16 cellular contexts compared by ENCODE assay signal in the genomic region with DNA sequence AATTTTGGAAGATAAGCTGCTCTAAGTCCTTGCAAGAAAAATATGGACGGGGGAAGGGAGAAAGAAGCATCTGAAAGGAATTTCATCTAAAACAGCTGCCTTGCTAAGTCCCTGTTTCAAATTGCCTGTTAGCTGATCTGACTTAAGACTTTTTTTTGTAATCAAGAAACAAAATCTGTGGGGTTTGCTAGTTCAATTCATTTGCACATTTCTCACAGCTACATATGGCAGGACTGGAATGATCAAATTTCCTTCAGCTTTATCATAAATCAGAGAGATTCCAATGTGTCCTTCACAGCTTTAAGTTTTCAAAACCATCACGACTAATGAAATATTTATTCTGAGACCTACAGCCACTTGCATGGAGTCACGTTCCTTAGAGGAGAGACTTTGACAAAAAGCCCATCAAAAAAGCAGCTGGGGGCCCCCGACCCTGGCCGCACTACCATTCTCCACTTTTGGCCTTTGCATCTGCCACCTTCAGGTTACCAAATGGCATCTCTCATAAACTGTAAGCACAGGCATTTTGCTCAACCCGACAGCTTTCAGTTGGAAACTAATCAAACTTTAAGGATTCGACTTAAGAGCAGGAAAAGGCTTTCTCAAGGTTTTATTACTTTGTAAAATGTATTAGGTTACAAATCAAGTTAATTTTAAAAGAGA.
DNase-seq lines count a peak whose midpoint lies in the region; ATAC-seq and TF ChIP-seq lines count a peak whose summit lies in the region.
"Had no signal": no experiment of that assay in that cellular context is flagged by ENCODE, and none has a peak within 500 bp of the region (broad histone marks: within the 10 kb centered on the region; RNA-seq: fewer than 3 reads in every experiment).

No MANE protein-coding gene starts in this region.

- no peak for ATAC-seq in RWPE2 (ENCODE audit: low read depth)
- no peak for ATAC-seq in heart right ventricle
- ATAC-seq in HG02852 (IDR thresholded peaks at IDR 0.05; ENCODE audit: unreplicated experiment), result no peak
- ATAC-seq: mucosa of descending colon had no signal

- POLR2A ChIA-PET in activated CD4-positive, alpha-beta memory T cell treated with anti-CD3 and anti-CD28 coated beads, Interleukin-2, amount 10 ng/mL, durations not matched to agents 7 days and 5 days (lab: Charles Lee), result no interaction called here

- H3K27me3 ChIP-seq in RWPE2 (ENCODE audit: insufficient read depth, poor library complexity, severe bottlenecking), result no peaks in the 10 kb centered on the region
- no peaks in the 10 kb centered on the region for H3K27me3 ChIP-seq in prostate gland (replicated peaks; ENCODE audit: insufficient read depth)
- H3K27me3 ChIP-seq in heart right ventricle, result no peaks in the 10 kb centered on the region

- H3K4me3 ChIP-seq in RWPE2 (ENCODE audit: severe bottlenecking) (no peak overlapping the region), fibroblast of pulmonary artery (replicated peaks; ENCODE audit: low read depth, low read length) (no peak overlapping the region), prostate gland (no peak overlapping the region), heart right ventricle (no peak overlapping the region)
- H3K4me3 ChIP-seq: mucosa of descending colon had no signal

- H3K4me1 Mint-ChIP-seq in activated CD4-positive, alpha-beta memory T cell treated with anti-CD3 and anti-CD28 coated beads, Interleukin-2, amount 10 ng/mL, durations not matched to agents 7 days and 5 days, result no peaks in the 10 kb centered on the region
- H3K4me1 Mint-ChIP-seq: activated B cell treated with CpG ODN at 0.5 μM for 24 hours; activated naive CD4-positive, alpha-beta T cell treated with anti-CD3 and anti-CD28 coated beads, Interleukin-2, amount 50 U/mL, for 24 hours; CD4-positive, alpha-beta memory T cell had no signal

- H3K4me1 ChIP-seq in RWPE2 (ENCODE audit: insufficient read depth, poor library complexity, severe bottlenecking) (peaks cover 31% of the 10 kb centered on the region), prostate gland (replicated peaks) (no peaks in the 10 kb centered on the region), heart right ventricle (peaks cover 0 to 14% (median 6%) of the 10 kb centered on the region in 9 donors)

- TF ChIP-seq CTCF in RWPE2 (IDR thresholded peaks at IDR 0.05; ENCODE audit: poor library complexity, severe bottlenecking) (no peak), fibroblast of pulmonary artery (IDR thresholded peaks at IDR 0.05; ENCODE audit: low read length, missing control alignments) (no peak), prostate gland (IDR thresholded peaks at IDR 0.05) (no peak), heart right ventricle (IDR thresholded peaks at IDR 0.05) (no peak)

- H3K4me3 Mint-ChIP-seq in activated CD4-positive, alpha-beta memory T cell treated with anti-CD3 and anti-CD28 coated beads, Interleukin-2, amount 10 ng/mL, durations not matched to agents 7 days and 5 days, result no peak overlapping the region
- H3K4me3 Mint-ChIP-seq: activated B cell treated with CpG ODN at 0.5 μM for 24 hours; activated naive CD4-positive, alpha-beta T cell treated with anti-CD3 and anti-CD28 coated beads, Interleukin-2, amount 50 U/mL, for 24 hours; CD4-positive, alpha-beta memory T cell had no signal

- no peaks in the 10 kb centered on the region for H3K36me3 ChIP-seq in RWPE2 (ENCODE audit: low read depth)
- H3K36me3 ChIP-seq in prostate gland, result no peaks in the 10 kb centered on the region
- H3K36me3 ChIP-seq in heart right ventricle, result no peaks in the 10 kb centered on the region

- intact Hi-C loops in prostate gland (cut with DNase I) (no loop called here), heart right ventricle (cut with DNase I) (loop anchor here in 1 of 10 donors (10.0 kb wide), 1 partner anchor 73 kb away; no protein-coding TSS in a partner anchor)

- no peaks in the 10 kb centered on the region for H3K9me3 Mint-ChIP-seq in activated CD4-positive, alpha-beta memory T cell treated with anti-CD3 and anti-CD28 coated beads, Interleukin-2, amount 10 ng/mL, durations not matched to agents 7 days and 5 days
- H3K9me3 Mint-ChIP-seq: activated B cell treated with CpG ODN at 0.5 μM for 24 hours; activated naive CD4-positive, alpha-beta T cell treated with anti-CD3 and anti-CD28 coated beads, Interleukin-2, amount 50 U/mL, for 24 hours had no signal

- no peak for TF ChIP-seq POLR2A in prostate gland (IDR thresholded peaks at IDR 0.05)

- CTCF ChIA-PET in activated CD4-positive, alpha-beta memory T cell treated with anti-CD3 and anti-CD28 coated beads, Interleukin-2, amount 10 ng/mL, durations not matched to agents 7 days and 5 days (lab: Charles Lee), result interaction anchor here (0.6 kb wide), 1 partner anchor 150 kb away, joined by 3 read pairs; no protein-coding TSS in a partner anchor

- H3K27ac Mint-ChIP-seq in activated CD4-positive, alpha-beta memory T cell treated with anti-CD3 and anti-CD28 coated beads, Interleukin-2, amount 10 ng/mL, durations not matched to agents 7 days and 5 days, result no peak overlapping the region
- H3K27ac Mint-ChIP-seq: activated B cell treated with CpG ODN at 0.5 μM for 24 hours; activated naive CD4-positive, alpha-beta T cell treated with anti-CD3 and anti-CD28 coated beads, Interleukin-2, amount 50 U/mL, for 24 hours; CD4-positive, alpha-beta memory T cell had no signal

- H3K27ac ChIP-seq in RWPE2 (ENCODE audit: poor library complexity, severe bottlenecking) (peak overlapping the region; percentile 80), prostate gland (no peak overlapping the region), heart right ventricle (no peak overlapping the region)

- H3K27me3 Mint-ChIP-seq in activated CD4-positive, alpha-beta memory T cell treated with anti-CD3 and anti-CD28 coated beads, Interleukin-2, amount 10 ng/mL, durations not matched to agents 7 days and 5 days, result no peaks in the 10 kb centered on the region
- H3K27me3 Mint-ChIP-seq: activated B cell treated with CpG ODN at 0.5 μM for 24 hours; CD4-positive, alpha-beta memory T cell had no signal

- DNase-seq in GM04504 (ENCODE audit: low read depth) (peak; percentile 51), RWPE2 (ENCODE audit: low spot score) (no peak), fibroblast of pulmonary artery (ENCODE audit: low read depth) (peak; percentile 42), prostate gland (ENCODE audit: low spot score) (peak; percentile 8), heart right ventricle (no peak), midbrain (lab: John Stamatoyannopoulos, UW) (no peak)
- no peak for DNase-seq in activated CD4-positive, alpha-beta memory T cell treated with anti-CD3 and anti-CD28 coated beads, Interleukin-2, amount 10 ng/mL, durations not matched to agents 7 days and 5 days
- DNase-seq: activated B cell treated with CpG ODN at 0.5 μM for 24 hours; activated CD8-positive, alpha-beta memory T cell treated with anti-CD3 and anti-CD28 coated beads, Interleukin-2, amount 50 U/mL, for 48 hours; CD4-positive, alpha-beta memory T cell; Karpas-422; mucosa of descending colon; NCI-H2081; stimulated activated naive CD4-positive, alpha-beta T cell had no signal

- 15% methylated on average over 7 of the region's 7 CpGs for WGBS in prostate gland
- 50% methylated on average over 7 of the region's 7 CpGs for WGBS in heart right ventricle, 2 donors

- H3K9me3 ChIP-seq in RWPE2 (ENCODE audit: severe bottlenecking) (peaks cover 2% of the 10 kb centered on the region), prostate gland (no peaks in the 10 kb centered on the region), heart right ventricle (no peaks in the 10 kb centered on the region)
- H3K9me3 ChIP-seq: mucosa of descending colon had no signal

- no peaks in the 10 kb centered on the region for H3K36me3 Mint-ChIP-seq in activated CD4-positive, alpha-beta memory T cell treated with anti-CD3 and anti-CD28 coated beads, Interleukin-2, amount 10 ng/mL, durations not matched to agents 7 days and 5 days (ENCODE audit: low read depth)
- H3K36me3 Mint-ChIP-seq: activated naive CD4-positive, alpha-beta T cell treated with anti-CD3 and anti-CD28 coated beads, Interleukin-2, amount 50 U/mL, for 24 hours; CD4-positive, alpha-beta memory T cell had no signal

Comparison
In these comparisons a context has a peak if more than half of its experiments do, and no peak if none do; other contexts are left out.
1. DNase-seq: peak in GM04504 (single experiment), fibroblast of pulmonary artery (single experiment) and prostate gland (single experiment); none in RWPE2 (single experiment), heart right ventricle (0 of 2), midbrain (single experiment) and activated CD4-positive, alpha-beta memory T cell treated with anti-CD3 and anti-CD28 coated beads, Interleukin-2, amount 10 ng/mL, durations not matched to agents 7 days and 5 days (single experiment).